ENCODE assay signal across 8 cellular contexts in genomic region chr5:43515678-43516048, GRCh38. TPM values are rescaled to one million over a fixed set of nuclear protein-coding genes. Genes with fewer than 3 reads are reported as not detected.
DNase-seq lines count a peak whose midpoint lies in the region; ATAC-seq and TF ChIP-seq lines count a peak whose summit lies in the region.

No MANE protein-coding gene starts in this region.

- no peak for TF ChIP-seq POLR2A in breast epithelium (IDR thresholded peaks at IDR 0.05)

- intact Hi-C loops in breast epithelium (cut with DNase I; ENCODE audit: low total_unique reads), result no loop called here

- H3K9ac ChIP-seq in HUES64 (ENCODE audit: low read depth, low read length) (peak overlapping the region; percentile 91; the same call in 1 of the 2 replicates), muscle layer of colon (ENCODE audit: low read length) (no peak overlapping the region)

- no peaks in the 10 kb centered on the region; the same call in 1 of the 2 replicates for H3K27me3 ChIP-seq in HUES64 (ENCODE audit: insufficient read depth, low read length)
- no peaks in the 10 kb centered on the region for H3K27me3 ChIP-seq in breast epithelium
- H3K27me3 ChIP-seq in muscle layer of colon (ENCODE audit: control insufficient read depth in 1 of 2, insufficient read depth in 2 of 2, low read length in 2 of 2), result no peaks in the 10 kb centered on the region

- no peaks in the 10 kb centered on the region for H3K9me3 ChIP-seq in HUES64 (ENCODE audit: insufficient read depth, low read depth, low read length)
- no peaks in the 10 kb centered on the region for H3K9me3 ChIP-seq in breast epithelium
- H3K9me3 ChIP-seq in muscle layer of colon (ENCODE audit: low read length), result no peaks in the 10 kb centered on the region

- no peak for DNase-seq in AG04449 (ENCODE audit: low read depth, low spot score)
- DNase-seq in breast epithelium (ENCODE audit: low spot score in 2 of 2), result no peak
- no peak for DNase-seq in omental fat pad (ENCODE audit: low spot score)
- DNase-seq in stimulated activated CD4-positive, alpha-beta T cell treated with anti-CD3 and anti-CD28 coated beads, Interleukin-15, amount 100 ng/mL, for 24 hours, result no peak
- DNase-seq in cerebellar nuclear complex (lab: John Stamatoyannopoulos, UW), result no peak

- no peaks in the 10 kb centered on the region for H3K36me3 ChIP-seq in HUES64 (ENCODE audit: insufficient read depth, low read length)
- no peaks in the 10 kb centered on the region for H3K36me3 ChIP-seq in breast epithelium
- no peaks in the 10 kb centered on the region for H3K36me3 ChIP-seq in muscle layer of colon (ENCODE audit: insufficient read depth, low read length)

- H3K4me3 ChIP-seq in AG04449 (ENCODE audit: low read depth, low read length) (peak overlapping the region; percentile 80), HUES64 (ENCODE audit: low read length) (peak overlapping the region; percentile 95), breast epithelium (peak overlapping the region; percentile 53 to 73 (median 65)), muscle layer of colon (ENCODE audit: low read depth in 1 of 2, low read length in 2 of 2) (peak overlapping the region; percentile 62 to 79)

- 86% methylated on average over 1 of the region's 1 CpG for WGBS in HUES64

- H3K27ac ChIP-seq in HUES64 (ENCODE audit: low read depth, low read length) (peak overlapping the region; percentile 76; the same call in 1 of the 2 replicates), breast epithelium (peak overlapping the region; percentile 63 to 86), muscle layer of colon (ENCODE audit: low read depth, low read length) (peak overlapping the region; percentile 97)

- peaks cover 15% of the 10 kb centered on the region; the same call in 1 of the 2 replicates for H3K4me1 ChIP-seq in HUES64 (ENCODE audit: insufficient read depth, low read length)
- H3K4me1 ChIP-seq in breast epithelium, result no peaks in the 10 kb centered on the region
- H3K4me1 ChIP-seq in muscle layer of colon (ENCODE audit: insufficient read depth, low read length), result peaks cover 8% of the 10 kb centered on the region

- ATAC-seq in omental fat pad (ENCODE audit: low FRiP score) (no peak), HG03432 (IDR thresholded peaks at IDR 0.05; ENCODE audit: unreplicated experiment) (no peak)

- POLR2A ChIA-PET in AG04449 (lab: Yijun Ruan, JAX), result interaction anchor here (1.3 to 1.9 kb wide), 2 partner anchors 10 to 32 kb away, joined by 5 to 15 read pairs; partner anchors contain the start of gene TMEM267

- TF ChIP-seq CTCF in AG04449 (IDR thresholded peaks at IDR 0.05; ENCODE audit: insufficient read depth, low read length, missing control alignments) (no peak), breast epithelium (IDR thresholded peaks at IDR 0.05) (no peak), omental fat pad (IDR thresholded peaks at IDR 0.05) (no peak)

- CTCF ChIA-PET in AG04449 (lab: Yijun Ruan, JAX), result no interaction called here

RNA-seq across cellular contexts. Expression of gene C5orf34, which starts 0.7 kb away (rescaled TPM):
- polyA plus RNA-seq in HUES64 (2013, experiment 1 of 2), result 9.2 TPM
- 10.6 TPM for polyA plus RNA-seq in HUES64 (2013, experiment 2 of 2)
- 10 to 100 TPM in 1 of 3 donors, 1 to 10 TPM in 2; 1.8 to 12.9 (median 3.3) TPM for total RNA-seq in breast epithelium
- 1 to 10 TPM in 3 of 4 donors, under 1 TPM in 1; 0.56 to 2.3 (median 1.7) TPM for total RNA-seq in omental fat pad

RNA-seq across cellular contexts. Expression of gene TMEM267, which starts 32.0 kb away (rescaled TPM):
- 5.4 TPM for polyA plus RNA-seq in HUES64 (2013, experiment 1 of 2)
- 6.0 TPM for polyA plus RNA-seq in HUES64 (2013, experiment 2 of 2)
- total RNA-seq in breast epithelium (10 to 100 TPM; 11.7 to 21.7 (median 16.1) TPM), omental fat pad (10 to 100 TPM in 2 of 4 donors, 1 to 10 TPM in 2; 9.0 to 11.0 (median 9.9) TPM)

RNA-seq across cellular contexts. Expression of gene PAIP1, which starts 41.2 kb away (rescaled TPM):
- 92.3 TPM for polyA plus RNA-seq in HUES64 (2013, experiment 1 of 2)
- 110 TPM for polyA plus RNA-seq in HUES64 (2013, experiment 2 of 2)
- total RNA-seq in breast epithelium, result 100 to 1,000 TPM in 1 of 3 donors, 10 to 100 TPM in 2; 70.5 to 104 (median 94.1) TPM
- total RNA-seq in omental fat pad, result 10 to 100 TPM; 75.2 to 99.5 (median 79.3) TPM
